1 cellular context compared by ENCODE assay signal in genomic region chr20:60935971-60936370, GRCh38.
TF ChIP-seq lines count a peak whose summit lies in the region.

No MANE protein-coding gene starts in this region.

TF ChIP-seq in GM23338, 12 proteins besides CTCF, POLR2A, EP300 and RAD21 (continued from another document):
- TF ChIP-seq NANOG (IDR thresholded peaks at IDR 0.05; ENCODE audit: borderline replicate concordance) (no peak), JUNB (IDR thresholded peaks at IDR 0.05; ENCODE audit: unreplicated experiment) (no peak), POLR2AphosphoS5 (IDR thresholded peaks at IDR 0.05; ENCODE audit: low read depth) (no peak), ZNF331 (CRISPR knock-in tag; IDR thresholded peaks at IDR 0.05; ENCODE audit: low read depth) (no peak), CREB1 (CRISPR knock-in tag; IDR thresholded peaks at IDR 0.05; ENCODE audit: low read depth) (no peak), ZNF462 (CRISPR knock-in tag; IDR thresholded peaks at IDR 0.05) (no peak)
TF ChIP-seq in GM23338: peak in this region for 0.
